Comparison of ENCODE assay signal across 28 cellular contexts in genomic region chr13:27772651-27773425, GRCh38. TPM values are rescaled to one million over a fixed set of nuclear protein-coding genes. Genes with fewer than 3 reads are reported as not detected.
"Had no signal": no experiment of that assay in that cellular context is flagged by ENCODE, and none has a peak within 500 bp of the region (broad histone marks: within the 10 kb centered on the region; RNA-seq: fewer than 3 reads in every experiment).

No MANE protein-coding gene starts in this region.

- H3K4me1 ChIP-seq: ascending aorta, colonic mucosa, pancreas, spleen, testis, upper lobe of left lung had no signal

- H3K36me3 ChIP-seq: ascending aorta, colonic mucosa, neutrophil, pancreas, spleen, upper lobe of left lung had no signal

- DNase-seq: activated CD4-positive, CD25-positive, alpha-beta regulatory T cell treated with anti-CD3 and anti-CD28 coated beads, Interleukin-2, amount 50 U/mL, for 72 hours; activated CD8-positive, alpha-beta memory T cell treated with anti-CD3 and anti-CD28 coated beads for 24 hours; activated CD8-positive, alpha-beta memory T cell treated with anti-CD3 and anti-CD28 coated beads, Interleukin-2, amount 50 U/mL, for 48 hours; activated effector memory CD4-positive, alpha-beta T cell treated with Interleukin-2 at 50 U/mL for 16 hours; activated T-cell treated with anti-CD3 and anti-CD28 coated beads, Interleukin-2, amount 50 U/mL, for 48 hours; colonic mucosa; endodermal cell; foreskin melanocyte; glutamatergic neuron; hippocampal formation; left cardiac atrium; natural killer cell; pancreas; spleen; stimulated activated CD4-positive, alpha-beta T cell treated with anti-CD3 and anti-CD28 coated beads, Interleukin-4, amount 100 ng/mL, for 4 hours; testis had no signal

- H3K9me3 ChIP-seq: ascending aorta, colonic mucosa, neutrophil, pancreas, spleen, testis, upper lobe of left lung had no signal

- ATAC-seq: left cardiac atrium; pancreas; sciatic nerve; stimulated activated memory B cell treated with anti-CD40 and anti-IgM and Interleukin-4, amounts not matched to agents 10 μg/mL and 1 μg/mL and 100 μg/mL, for 72 hours had no signal

- H3K27me3 ChIP-seq: ascending aorta, pancreas, testis, upper lobe of left lung had no signal

- FAIRE-seq: islet of Langerhans, pancreas had no signal

- H3K27ac ChIP-seq: ascending aorta, colonic mucosa, neutrophil, pancreas, spleen, testis, upper lobe of left lung, VCaP had no signal

- H3K4me3 ChIP-seq: ascending aorta, colonic mucosa, pancreas, spleen, testis, upper lobe of left lung had no signal

RNA-seq across cellular contexts. Expression of gene GSX1, which starts 19.4 kb away (rescaled TPM):
- total RNA-seq: ascending aorta, colonic mucosa, endodermal cell, epithelial cell of proximal tubule, fibroblast of lung, left cardiac atrium, lower leg skin, mesenteric fat pad, natural killer cell, pancreas, sciatic nerve, spleen, testis, upper lobe of left lung had no signal
- polyA plus RNA-seq: adipose tissue, fibroblast of lung, pancreas, spleen had no signal
